ENCODE assay signal across 25 cellular contexts in genomic region chr15:26449296-26449695, GRCh38.
DNase-seq lines count a peak whose midpoint lies in the region; ATAC-seq and TF ChIP-seq lines count a peak whose summit lies in the region.
"Had no signal": no experiment of that assay in that cellular context is flagged by ENCODE, and none has a peak within 500 bp of the region (broad histone marks: within the 10 kb centered on the region; RNA-seq: fewer than 3 reads in every experiment).

No MANE protein-coding gene starts in this region.

- no peak overlapping the region for H3K56ac ChIP-seq in mesendoderm (ENCODE audit: low read length)

- no peak overlapping the region for H3K4me2 ChIP-seq in mesendoderm (ENCODE audit: low read length)
- H3K4me2 ChIP-seq: KMS-11 had no signal

- H3K9ac ChIP-seq in HUES64 (ENCODE audit: low read depth, low read length) (no peak overlapping the region), mesendoderm (ENCODE audit: low read length) (no peak overlapping the region)
- H3K9ac ChIP-seq: KMS-11 had no signal

- no peaks in the 10 kb centered on the region for H3K27me3 Mint-ChIP-seq in activated CD4-positive, alpha-beta memory T cell treated with anti-CD3 and anti-CD28 coated beads for 36 hours
- H3K27me3 Mint-ChIP-seq: activated T-cell treated with anti-CD3 and anti-CD28 coated beads, Interleukin-2, amount 50 U/mL, for 24 hours; CD4-positive, CD25-positive, alpha-beta regulatory T cell; naive B cell; stimulated activated naive CD8-positive, alpha-beta T cell treated with anti-CD3 and anti-CD28 coated beads, Interleukin-15, Interleukin-2, amounts not matched to agents 100 ng/mL and 50 ng/mL, for 24 hours had no signal

- H4K8ac ChIP-seq in mesendoderm (ENCODE audit: low read depth, low read length): no peak overlapping the region

- H3K27me3 ChIP-seq in HUES64 (ENCODE audit: insufficient read depth, low read length) (no peaks in the 10 kb centered on the region), mesendoderm (ENCODE audit: insufficient read depth, low read length, poor library complexity) (no peaks in the 10 kb centered on the region)
- H3K27me3 ChIP-seq: body of pancreas, thyroid gland had no signal

- 51% methylated on average over 7 of the region's 7 CpGs for WGBS in HUES64
- WGBS in mesendoderm (ENCODE audit: extremely low coverage, insufficient coverage, low lambda C conversion rate): no CpG with 5 or more reads among the region's 7 CpGs

- no peak overlapping the region for H3K27ac Mint-ChIP-seq in activated CD4-positive, alpha-beta memory T cell treated with anti-CD3 and anti-CD28 coated beads for 36 hours
- H3K27ac Mint-ChIP-seq: activated T-cell treated with anti-CD3 and anti-CD28 coated beads, Interleukin-2, amount 50 U/mL, for 24 hours; CD4-positive, CD25-positive, alpha-beta regulatory T cell; naive B cell; stimulated activated naive CD8-positive, alpha-beta T cell treated with anti-CD3 and anti-CD28 coated beads, Interleukin-15, Interleukin-2, amounts not matched to agents 100 ng/mL and 50 ng/mL, for 24 hours had no signal

- intact Hi-C loops in activated CD4-positive, alpha-beta memory T cell treated with anti-CD3 and anti-CD28 coated beads for 36 hours (cut with micrococcal nuclease): no loop called here

- no peak overlapping the region for H4K5ac ChIP-seq in mesendoderm (ENCODE audit: low read length)

- H2BK120ac ChIP-seq in mesendoderm (ENCODE audit: low read depth, low read length): no peak overlapping the region

- H3K4ac ChIP-seq in mesendoderm (ENCODE audit: low read depth, low read length): no peak overlapping the region

- H3K4me1 Mint-ChIP-seq in activated CD4-positive, alpha-beta memory T cell treated with anti-CD3 and anti-CD28 coated beads for 36 hours (ENCODE audit: low read depth): no peaks in the 10 kb centered on the region
- H3K4me1 Mint-ChIP-seq: CD4-positive, CD25-positive, alpha-beta regulatory T cell; naive B cell had no signal

- TF ChIP-seq CTCF in epithelial cell of esophagus (IDR thresholded peaks at IDR 0.05; ENCODE audit: insufficient read depth, low read depth, low read length, missing control alignments): no peak

- H2BK5ac ChIP-seq in mesendoderm (ENCODE audit: low read length): no peak overlapping the region

- no peak for ATAC-seq in GM18861 (IDR thresholded peaks at IDR 0.05; ENCODE audit: unreplicated experiment)
- ATAC-seq: body of pancreas, psoas muscle had no signal

- DNase-seq in Caki2 (ENCODE audit: low read depth): peak; percentile 5
- peak; percentile 66 for DNase-seq in epithelial cell of esophagus (ENCODE audit: low read depth)
- DNase-seq in mesendoderm: peak; percentile 97
- DNase-seq in NCI-H524 treated with DMSO at 0.1 percent for 48 hours (lab: John Stamatoyannopoulos, UW): no peak
- DNase-seq in activated naive CD4-positive, alpha-beta T cell treated with anti-CD3 and anti-CD28 coated beads, Interleukin-2, amount 50 U/mL, for 16 hours: no peak
- no peak for DNase-seq in activated CD4-positive, alpha-beta memory T cell treated with anti-CD3 and anti-CD28 coated beads for 36 hours
- DNase-seq: activated CD4-positive, alpha-beta T cell treated with anti-CD3 and anti-CD28 coated beads for 4 hours; activated gamma-delta T cell; activated T-cell treated with anti-CD3 and anti-CD28 coated beads, Interleukin-2, amount 50 U/mL, for 24 hours; body of pancreas; CD4-positive, CD25-positive, alpha-beta regulatory T cell; mesenchymal stem cell; naive B cell; NCI-H1436; NCI-H2107; NCI-H446; nucleus accumbens; psoas muscle; Right ventricle myocardium superior; T-helper 2 cell; thyroid gland had no signal

- peaks cover 16% of the 10 kb centered on the region; the same call in 1 of the 2 replicates for H3K4me1 ChIP-seq in HUES64 (ENCODE audit: insufficient read depth, low read length)
- H3K4me1 ChIP-seq in mesendoderm (ENCODE audit: control insufficient read depth, low read depth, low read length): peaks cover 3% of the 10 kb centered on the region
- H3K4me1 ChIP-seq: body of pancreas, psoas muscle, thyroid gland had no signal

- H3K23ac ChIP-seq in mesendoderm (ENCODE audit: low read length): no peak overlapping the region

- no peak overlapping the region for H2BK15ac ChIP-seq in mesendoderm (replicated peaks; ENCODE audit: low read depth)

- POLR2A ChIA-PET in activated CD4-positive, alpha-beta memory T cell treated with anti-CD3 and anti-CD28 coated beads for 36 hours (lab: Charles Lee): no interaction called here

- in situ Hi-C loops in Caki2 (cut with HindIII; ENCODE audit: low pct_unique_long_range_greater_than_20kb, low sequenced_read_pairs): no loop called here

- H3K79me1 ChIP-seq in mesendoderm (ENCODE audit: low read length): no peaks in the 10 kb centered on the region

- H3K27ac ChIP-seq in HUES64 (ENCODE audit: low read depth, low read length): peak overlapping the region; percentile 34; the same call in 1 of the 2 replicates
- H3K27ac ChIP-seq in mesendoderm (ENCODE audit: low read depth, low read length): no peak overlapping the region
- H3K27ac ChIP-seq: body of pancreas, KMS-11, psoas muscle, thyroid gland had no signal

- H3K4me3 Mint-ChIP-seq in activated CD4-positive, alpha-beta memory T cell treated with anti-CD3 and anti-CD28 coated beads for 36 hours: no peak overlapping the region
- H3K4me3 Mint-ChIP-seq: activated T-cell treated with anti-CD3 and anti-CD28 coated beads, Interleukin-2, amount 50 U/mL, for 24 hours; CD4-positive, CD25-positive, alpha-beta regulatory T cell; naive B cell; stimulated activated naive CD8-positive, alpha-beta T cell treated with anti-CD3 and anti-CD28 coated beads, Interleukin-15, Interleukin-2, amounts not matched to agents 100 ng/mL and 50 ng/mL, for 24 hours had no signal

- no peaks in the 10 kb centered on the region for H3K9me3 ChIP-seq in HUES64 (ENCODE audit: insufficient read depth, low read depth, low read length)
- H3K9me3 ChIP-seq: body of pancreas, psoas muscle, thyroid gland had no signal

- peaks cover 9% of the 10 kb centered on the region for H3K9me3 Mint-ChIP-seq in activated CD4-positive, alpha-beta memory T cell treated with anti-CD3 and anti-CD28 coated beads for 36 hours

- H3K18ac ChIP-seq in mesendoderm (ENCODE audit: low read length): no peak overlapping the region

- H3K79me2 ChIP-seq in mesendoderm (ENCODE audit: control insufficient read depth, insufficient read depth, low read length): no peaks in the 10 kb centered on the region

- H2AK5ac ChIP-seq in mesendoderm (ENCODE audit: low read length): no peak overlapping the region

- H3K36me3 Mint-ChIP-seq in activated CD4-positive, alpha-beta memory T cell treated with anti-CD3 and anti-CD28 coated beads for 36 hours: no peaks in the 10 kb centered on the region
- H3K36me3 Mint-ChIP-seq: CD4-positive, CD25-positive, alpha-beta regulatory T cell; naive B cell had no signal

- H3K4me3 ChIP-seq in HUES64 (ENCODE audit: low read length): no peak overlapping the region
- no peak overlapping the region for H3K4me3 ChIP-seq in epithelial cell of esophagus (ENCODE audit: low read length)
- H3K4me3 ChIP-seq in mesendoderm (ENCODE audit: low read length): no peak overlapping the region
- H3K4me3 ChIP-seq: body of pancreas, psoas muscle, thyroid gland had no signal

- H3K36me3 ChIP-seq in HUES64 (ENCODE audit: insufficient read depth, low read length): no peaks in the 10 kb centered on the region
- no peaks in the 10 kb centered on the region for H3K36me3 ChIP-seq in mesendoderm (ENCODE audit: control insufficient read depth, insufficient read depth, low read length)
- H3K36me3 ChIP-seq: thyroid gland had no signal

- CTCF ChIA-PET in activated CD4-positive, alpha-beta memory T cell treated with anti-CD3 and anti-CD28 coated beads for 36 hours (lab: Charles Lee): no interaction called here

Comparison
In these comparisons a context has a peak if more than half of its experiments do, and no peak if none do; other contexts are left out.
1. DNase-seq: peak in Caki2 (single experiment), epithelial cell of esophagus (single experiment) and mesendoderm (single experiment); none in NCI-H524 treated with DMSO at 0.1 percent for 48 hours (single experiment), activated naive CD4-positive, alpha-beta T cell treated with anti-CD3 and anti-CD28 coated beads, Interleukin-2, amount 50 U/mL, for 16 hours (single experiment) and activated CD4-positive, alpha-beta memory T cell treated with anti-CD3 and anti-CD28 coated beads for 36 hours (single experiment).